Comparison of ENCODE assay signal across 9 cellular contexts in the genomic region with DNA sequence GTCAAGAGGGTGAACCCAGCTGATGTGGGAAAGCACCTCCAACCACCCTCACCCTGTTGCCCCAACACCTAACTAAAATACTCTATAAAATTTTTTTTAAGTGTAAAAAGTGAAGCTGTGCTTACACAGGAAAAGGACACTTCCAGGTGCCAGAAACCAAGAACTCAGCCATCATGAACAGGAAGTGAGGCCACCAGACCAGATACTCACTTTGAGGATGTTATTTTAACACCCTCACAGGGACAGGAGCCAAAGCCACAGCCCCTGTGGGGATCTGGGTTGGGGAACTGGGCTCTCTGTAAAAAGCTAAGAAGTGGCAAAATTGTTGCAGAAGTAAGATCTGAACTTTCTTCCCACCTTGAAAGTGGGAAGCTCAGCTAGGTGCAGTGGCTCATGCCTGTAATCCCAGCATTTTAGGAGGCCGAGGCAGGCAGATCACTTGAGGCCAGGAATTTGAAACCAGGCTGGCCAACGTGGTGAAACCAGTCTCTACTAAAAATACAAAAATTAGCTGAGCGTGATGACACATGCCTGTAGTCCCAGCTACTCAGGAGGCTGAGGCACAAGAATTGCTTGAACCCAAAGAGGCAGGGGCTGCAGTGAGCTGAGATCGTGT. TPM values are rescaled to one million over a fixed set of nuclear protein-coding genes. Genes with fewer than 3 reads are reported as not detected.
A peak's percentile ranks its signal among the peaks of the same experiment; 100 is the strongest.
DNase-seq lines count a peak whose midpoint lies in the region; ATAC-seq, FAIRE-seq and TF ChIP-seq lines count a peak whose summit lies in the region.
"Had no signal": no experiment of that assay in that cellular context is flagged by ENCODE, and none has a peak within 500 bp of the region (broad histone marks: within the 10 kb centered on the region; RNA-seq: fewer than 3 reads in every experiment).

No MANE protein-coding gene starts in this region.

- H3K4me3 ChIP-seq in GM12878 (0 out of 2 replicates have a peak overlapping the region, but pooled peaks have one; percentile 7), tibial nerve (no peak overlapping the region)

- 0% methylated on average over 4 of the region's 4 CpGs for WGBS in GM12878 (ENCODE audit: insufficient coverage, insufficient replicate concordance, low lambda C conversion rate, missing lambda C conversion rate)
- WGBS in tibial nerve, 2 donors, result 62 to 76% methylated on average over 4 of the region's 4 CpGs

- no peak for TF ChIP-seq POLR2A in GM12878 (IDR thresholded peaks at IDR 0.05; ENCODE audit: low read depth, low read length)
- no peak for TF ChIP-seq POLR2A in tibial nerve (IDR thresholded peaks at IDR 0.05)

- BruUV-seq in GM12878 (replicated peaks; lab: Mats Ljungman, UMichigan), result no TSS peak

- H3K36me3 ChIP-seq in GM12878 (ENCODE audit: control insufficient read depth in 2 of 2, insufficient read depth in 2 of 2, low read length in 1 of 2) (no peaks in the 10 kb centered on the region), tibial nerve (no peaks in the 10 kb centered on the region)

- peak overlapping the region; percentile 72 for H3K9ac ChIP-seq in GM12878 (ENCODE audit: control insufficient read depth, insufficient read depth, low read length)

- peak overlapping the region; percentile 2 for H3K4me2 ChIP-seq in GM12878 (ENCODE audit: control insufficient read depth, insufficient read depth)

- ATAC-seq in GM12878 (peak; percentile 72), HG02610 (IDR thresholded peaks at IDR 0.05; ENCODE audit: unreplicated experiment) (no peak)

- in situ Hi-C loops in GM12878 (cut with MboI), result loop anchor here (10.0 kb wide), 1 partner anchor 783 kb away; no protein-coding TSS in a partner anchor
- in situ Hi-C loops in G401 (cut with HindIII; ENCODE audit: low sequenced_read_pairs), result no loop called here

- H3K27me3 ChIP-seq in GM12878 (replicated peaks in 1 of 2; ENCODE audit: control insufficient read depth in 2 of 2, insufficient read depth in 2 of 2, low read length in 1 of 2) (no peaks in the 10 kb centered on the region), tibial nerve (no peaks in the 10 kb centered on the region)

- TF ChIP-seq CTCF in GM12878 (IDR thresholded peaks at IDR 0.05 in 2 of 3, conservative IDR thresholded peaks at IDR 0.05 in 1 of 3; ENCODE audit: control insufficient read depth in 2 of 3, extremely low read depth in 1 of 3, insufficient read depth in 1 of 3, low read depth in 3 of 3, low read length in 3 of 3) (no peak), tibial nerve (IDR thresholded peaks at IDR 0.05) (no peak)

- POLR2A ChIA-PET in GM12878 (lab: Charles Lee), result interaction anchor here (0.6 to 1.9 kb wide), 7 partner anchors 11 to 282 kb away, joined by 3 to 7 read pairs (median 3); no protein-coding TSS in a partner anchor

- intact Hi-C loops in GM12878 (cut with micrococcal nuclease; ENCODE audit: unreplicated experiment), result loop anchor here (5.0 kb wide), 1 partner anchor 44 kb away; the partner anchor contains the start of gene BCR

- H3K9me3 ChIP-seq in GM12878 (replicated peaks; ENCODE audit: control insufficient read depth, insufficient read depth, low read length) (no peaks in the 10 kb centered on the region), tibial nerve (no peaks in the 10 kb centered on the region)

- DNase-seq in stimulated activated CD4-positive, alpha-beta T cell treated with anti-CD3 and anti-CD28 coated beads, Interleukin-15, amount 100 ng/mL, for 24 hours, result peak; percentile 22
- no peak for DNase-seq in stimulated activated CD4-positive, alpha-beta T cell treated with anti-CD3 and anti-CD28 coated beads, Interleukin-12 subunit alpha, Interleukin-12 subunit beta, amount 100 ng/mL, for 4 hours
- DNase-seq in NOMO-1 (lab: John Stamatoyannopoulos, UW; ENCODE audit: unreplicated experiment in 2 of 2) (peak; percentile 69 to 84), GM12878 (ENCODE audit: low read depth, low spot score) (peak; percentile 86), G401 (ENCODE audit: low spot score) (no peak), tibial nerve (ENCODE audit: low spot score in 2 of 2) (no peak)
- peak; percentile 22 to 36 for DNase-seq in stimulated activated CD8-positive, alpha-beta memory T cell treated with anti-CD3 and anti-CD28 coated beads, Interleukin-7, amount 100 ng/mL, for 4 hours (ENCODE audit: low read depth in 2 of 2)

- no peaks in the 10 kb centered on the region for H4K20me1 ChIP-seq in GM12878 (ENCODE audit: control insufficient read depth, insufficient read depth)

- SMC1A ChIA-PET in GM12878 (lab: Charles Lee; ENCODE audit: uncharacterized antibody, unreplicated experiment), result interaction anchor here (0.6 to 4.9 kb wide), 17 partner anchors 10 to 1095 kb away, joined by 3 to 75 read pairs (median 4); partner anchors contain the start of gene BCR

- H3K27ac ChIP-seq in GM12878 (ENCODE audit: control insufficient read depth, insufficient read depth), result peak overlapping the region; percentile 86
- peak overlapping the region in 1 of 4 donors; percentile 37 for H3K27ac ChIP-seq in tibial nerve

- peak in 1 of 2 experiments; percentile 65; a peak in 1 of 4 replicates for TF ChIP-seq EP300 in GM12878 (IDR thresholded peaks at IDR 0.05; ENCODE audit: borderline replicate concordance in 1 of 2, control insufficient read depth in 1 of 2, low read depth in 2 of 2, low read length in 2 of 2)
- TF ChIP-seq EP300 in tibial nerve (IDR thresholded peaks at IDR 0.05), result no peak

- CTCF ChIA-PET in GM12878 (lab: Yijun Ruan, JAX), result interaction anchor here (0.7 to 6.0 kb wide), 15 partner anchors 9 to 1017 kb away, joined by 3 to 86 read pairs (median 5); partner anchors contain the start of gene BCR

- H3K4me1 ChIP-seq in GM12878 (ENCODE audit: control insufficient read depth, insufficient read depth, low read length) (peaks cover 60% of the 10 kb centered on the region), tibial nerve (peaks cover 0 to 29% (median 15%) of the 10 kb centered on the region in 4 donors)

- no peaks in the 10 kb centered on the region for H3K79me2 ChIP-seq in GM12878 (ENCODE audit: control insufficient read depth, insufficient read depth, low read length)

- TF ChIP-seq RAD21 in GM12878 (IDR thresholded peaks at IDR 0.05; ENCODE audit: insufficient read depth, low read depth, low read length), result no peak

- no peak overlapping the region for H2AFZ ChIP-seq in GM12878 (ENCODE audit: control insufficient read depth, low read depth, low read length)

- RAD21 ChIA-PET in GM12878 (lab: Charles Lee; ENCODE audit: unreplicated experiment), result interaction anchor here (0.6 to 2.7 kb wide), 26 partner anchors 8 to 1039 kb away, joined by 3 to 27 read pairs (median 4); partner anchors contain the start of gene BCR

- peak; percentile 75 for FAIRE-seq in GM12878 (lab: Jason Lieb, UNC)

RNA-seq across cellular contexts. Expression of gene RSPH14, which starts 3.8 kb away (rescaled TPM):
- 0.81 TPM in 1 of 2 replicates, not detected in the other for total RNA-seq in GM12878 (2013; cell fraction: nucleolus; rRNA removed)
- total RNA-seq in GM12878 (2014; rRNA removed), result 1.2 TPM in 1 of 2 replicates, not detected in the other
- 0.74 and 0.85 TPM in 2 replicates for total RNA-seq in GM12878 (2014; rRNA removed; fragmentation: Illumina TruSeq; extraction: Trizol)
- total RNA-seq in GM12878 (2021), result 0.43 and 0.95 TPM in 2 replicates
- 0.29 TPM for polyA plus RNA-seq in GM12878 (2011; ENCODE audit: low read depth)
- polyA plus RNA-seq in GM12878 (2011; rRNA removed), result 1.5 and 1.6 TPM in 2 replicates
- polyA plus RNA-seq in GM12878 (2011; cell fraction: cytosol; rRNA removed), result 1.4 and 1.7 TPM in 2 replicates
- 0.51 and 1.1 TPM in 2 replicates for polyA plus RNA-seq in GM12878 (2011; cell fraction: nucleus; rRNA removed)
- 0.16 and 0.56 TPM in 2 replicates for polyA plus RNA-seq in GM12878 (2012)
- polyA plus RNA-seq in GM12878 (2014; fragmentation: Illumina TruSeq; extraction: Trizol), result 0.13 TPM in 1 of 2 replicates, not detected in the other
- 1 to 10 TPM in 1 of 2 experiments, under 1 TPM in 1; 0.80 to 1.4 TPM for polyA plus RNA-seq in GM12878 (2014; fragmentation: Nextera tagmentation; extraction: Ambion mirVana)
- 0.35 and 0.81 TPM in 2 replicates for polyA plus RNA-seq in GM12878 (2014; rRNA removed)
- polyA plus RNA-seq in GM12878 (2016; fragmentation: Nextera tagmentation; extraction: Ambion mirVana), result under 1 TPM; 0.21 to 0.35 TPM
- polyA minus RNA-seq in GM12878 (2011; rRNA and poly(A)+ RNA removed), result 1.7 and 2.6 TPM in 2 replicates
- not detected in 2 replicates for polyA minus RNA-seq in GM12878 (2011; cell fraction: cytosol; rRNA and poly(A)+ RNA removed)
- polyA minus RNA-seq in GM12878 (2011; cell fraction: nucleus; rRNA and poly(A)+ RNA removed), result 2.2 TPM in 1 of 2 replicates, not detected in the other
- 1.7 TPM in 1 of 2 replicates, not detected in the other for total RNA-seq in G401 (2014; rRNA removed; shearing (Covaris generic))
- total RNA-seq in tibial nerve, result under 1 TPM in 1 of 4 donors, not detected in 3; 0.63 TPM
- polyA plus RNA-seq: liver had no signal

RNA-seq across cellular contexts. Expression of gene RAB36, which starts 7.3 kb away (rescaled TPM):
- total RNA-seq in GM12878 (2013; cell fraction: nucleolus; rRNA removed), result 2.0 and 2.2 TPM in 2 replicates
- 0.79 and 1.0 TPM in 2 replicates for total RNA-seq in GM12878 (2014; rRNA removed)
- 0.31 and 0.74 TPM in 2 replicates for total RNA-seq in GM12878 (2014; rRNA removed; fragmentation: Illumina TruSeq; extraction: Trizol)
- total RNA-seq in GM12878 (2021), result 1.0 and 1.3 TPM in 2 replicates
- polyA plus RNA-seq in GM12878 (2011; ENCODE audit: low read depth), result 0.22 TPM
- polyA plus RNA-seq in GM12878 (2011; rRNA removed), result 1.1 and 2.7 TPM in 2 replicates
- 3.9 and 4.1 TPM in 2 replicates for polyA plus RNA-seq in GM12878 (2011; cell fraction: cytosol; rRNA removed)
- 3.8 and 3.9 TPM in 2 replicates for polyA plus RNA-seq in GM12878 (2011; cell fraction: nucleus; rRNA removed)
- 0.49 and 0.62 TPM in 2 replicates for polyA plus RNA-seq in GM12878 (2012)
- polyA plus RNA-seq in GM12878 (2014; fragmentation: Illumina TruSeq; extraction: Trizol), result 0.73 and 0.87 TPM in 2 replicates
- polyA plus RNA-seq in GM12878 (2014; fragmentation: Nextera tagmentation; extraction: Ambion mirVana), result under 1 TPM; 0.45 to 0.46 TPM
- polyA plus RNA-seq in GM12878 (2014; rRNA removed), result 0.62 and 1.3 TPM in 2 replicates
- polyA plus RNA-seq in GM12878 (2016; fragmentation: Nextera tagmentation; extraction: Ambion mirVana), result 1 to 10 TPM; 1.4 TPM
- polyA minus RNA-seq in GM12878 (2011; rRNA and poly(A)+ RNA removed), result 2.3 and 2.4 TPM in 2 replicates
- polyA minus RNA-seq in GM12878 (2011; cell fraction: cytosol; rRNA and poly(A)+ RNA removed), result 0.94 and 1.1 TPM in 2 replicates
- polyA minus RNA-seq in GM12878 (2011; cell fraction: nucleus; rRNA and poly(A)+ RNA removed), result 1.5 and 3.5 TPM in 2 replicates
- total RNA-seq in G401 (2014; rRNA removed; shearing (Covaris generic)), result 1.5 and 3.3 TPM in 2 replicates
- total RNA-seq in tibial nerve, result 1 to 10 TPM; 4.9 to 7.5 (median 6.1) TPM

RNA-seq across cellular contexts. Expression of gene BCR, which starts 42.3 kb away (rescaled TPM):
- total RNA-seq in GM12878 (2013; cell fraction: nucleolus; rRNA removed), result 63.5 and 77.1 TPM in 2 replicates
- 34.0 and 36.3 TPM in 2 replicates for total RNA-seq in GM12878 (2014; rRNA removed)
- 28.5 and 30.3 TPM in 2 replicates for total RNA-seq in GM12878 (2014; rRNA removed; fragmentation: Illumina TruSeq; extraction: Trizol)
- total RNA-seq in GM12878 (2021), result 62.8 and 64.7 TPM in 2 replicates
- polyA plus RNA-seq in GM12878 (2011; ENCODE audit: low read depth), result 6.2 TPM
- polyA plus RNA-seq in GM12878 (2011; rRNA removed), result 10.6 and 25.8 TPM in 2 replicates
- polyA plus RNA-seq in GM12878 (2011; cell fraction: cytosol; rRNA removed), result 55.5 and 66.6 TPM in 2 replicates
- 59.8 and 97.2 TPM in 2 replicates for polyA plus RNA-seq in GM12878 (2011; cell fraction: nucleus; rRNA removed)
- polyA plus RNA-seq in GM12878 (2012), result 19.5 and 28.5 TPM in 2 replicates
- 5.5 and 16.4 TPM in 2 replicates for polyA plus RNA-seq in GM12878 (2014; fragmentation: Illumina TruSeq; extraction: Trizol)
- polyA plus RNA-seq in GM12878 (2014; fragmentation: Nextera tagmentation; extraction: Ambion mirVana), result 1 to 10 TPM; 1.7 to 2.9 TPM
- 20.3 and 27.8 TPM in 2 replicates for polyA plus RNA-seq in GM12878 (2014; rRNA removed)
- polyA plus RNA-seq in GM12878 (2016; fragmentation: Nextera tagmentation; extraction: Ambion mirVana), result 1 to 10 TPM; 6.2 to 7.6 TPM
- polyA minus RNA-seq in GM12878 (2011; rRNA and poly(A)+ RNA removed), result 75.9 and 87.4 TPM in 2 replicates
- 45.1 and 50.0 TPM in 2 replicates for polyA minus RNA-seq in GM12878 (2011; cell fraction: cytosol; rRNA and poly(A)+ RNA removed)
- 18.7 and 45.2 TPM in 2 replicates for polyA minus RNA-seq in GM12878 (2011; cell fraction: nucleus; rRNA and poly(A)+ RNA removed)
- 32.4 and 55.9 TPM in 2 replicates for total RNA-seq in G401 (2014; rRNA removed; shearing (Covaris generic))
- total RNA-seq in tibial nerve, result 100 to 1,000 TPM in 3 of 4 donors, 10 to 100 TPM in 1; 99.0 to 174 (median 120) TPM

Comparison
In these comparisons a context has a peak if more than half of its experiments do, and no peak if none do; other contexts are left out.
1. DNase-seq: peak in stimulated activated CD4-positive, alpha-beta T cell treated with anti-CD3 and anti-CD28 coated beads, Interleukin-15, amount 100 ng/mL, for 24 hours (single experiment), NOMO-1 (2 of 2), GM12878 (single experiment) and stimulated activated CD8-positive, alpha-beta memory T cell treated with anti-CD3 and anti-CD28 coated beads, Interleukin-7, amount 100 ng/mL, for 4 hours (2 of 2); none in stimulated activated CD4-positive, alpha-beta T cell treated with anti-CD3 and anti-CD28 coated beads, Interleukin-12 subunit alpha, Interleukin-12 subunit beta, amount 100 ng/mL, for 4 hours (single experiment), G401 (single experiment) and tibial nerve (0 of 2).